ENCODE assay signal across 8 cellular contexts in genomic region chr6:47223251-47223650, GRCh38.
A peak's percentile ranks its signal among the peaks of the same experiment; 100 is the strongest.
DNase-seq lines count a peak whose midpoint lies in the region; ATAC-seq and TF ChIP-seq lines count a peak whose summit lies in the region.
"Not testable (repeated sequence)": the region's sequence is repeated elsewhere in the genome, so short reads cannot be mapped to it uniquely, and the experiment has no call there.

No MANE protein-coding gene starts in this region.

- in situ Hi-C loops in astrocyte of the cerebellum (cut with HindIII; ENCODE audit: low sequenced_read_pairs); astrocyte of the spinal cord (cut with HindIII; ENCODE audit: low sequenced_read_pairs): not testable (repeated sequence)

- intact Hi-C loops in PC-9 (cut with micrococcal nuclease; ENCODE audit: unreplicated experiment): not testable (repeated sequence)

- not testable (repeated sequence) for H3K79me2 ChIP-seq in PC-9 (ENCODE audit: low read depth)

- BruUV-seq in PC-9 (replicated peaks; lab: Mats Ljungman, UMichigan): not testable (repeated sequence)

- not testable (repeated sequence) for H3K27me3 Mint-ChIP-seq in WTC11 (ENCODE audit: low read depth)

- DNase-seq in AG10803 (ENCODE audit: low read depth) (peak; percentile 54), M059J (ENCODE audit: low read depth) (peak; percentile 7), astrocyte of the cerebellum (ENCODE audit: low read depth) (peak; percentile 60), astrocyte of the spinal cord (ENCODE audit: low read depth, low spot score) (peak; percentile 12), fibroblast of the aortic adventitia (ENCODE audit: low read depth) (peak; percentile 2), myocyte (ENCODE audit: low read depth) (peak; percentile 48)
- DNase-seq in PC-9; WTC11 (ENCODE audit: low spot score): not testable (repeated sequence)

- POLR2A ChIA-PET in PC-9 (lab: Charles Lee; ENCODE audit: unreplicated experiment): interaction anchor here (0.7 kb wide), 1 partner anchor 96 kb away, joined by 4 read pairs; no protein-coding TSS in a partner anchor
- POLR2A ChIA-PET in WTC11 (lab: Charles Lee): not testable (repeated sequence)

- H3K27ac Mint-ChIP-seq in WTC11: 0 out of 2 replicates have a peak overlapping the region, but pooled peaks have one; percentile 11

- H3K4me3 Mint-ChIP-seq in WTC11: not testable (repeated sequence)

- CTCF ChIA-PET in PC-9 (lab: Charles Lee); WTC11 (lab: Charles Lee): not testable (repeated sequence)

- H4K20me1 ChIP-seq in PC-9 (ENCODE audit: insufficient read depth): not testable (repeated sequence)

- H3K36me3 ChIP-seq in PC-9 (ENCODE audit: low read depth): peaks cover 25% of the 10 kb centered on the region

- H3K36me3 Mint-ChIP-seq in WTC11: peaks cover 16% of the 10 kb centered on the region

- H3K9me3 Mint-ChIP-seq in WTC11: peaks cover 17% of the 10 kb centered on the region

- H3K9me3 ChIP-seq in PC-9 (ENCODE audit: insufficient read depth, low read depth): not testable (repeated sequence)

- H3K4me2 ChIP-seq in PC-9: not testable (repeated sequence)

- not testable (repeated sequence) for H3K27me3 ChIP-seq in PC-9 (ENCODE audit: insufficient read depth, low read depth)

- not testable (repeated sequence) for H3K4me1 ChIP-seq in PC-9 (replicated peaks; ENCODE audit: insufficient read depth)

- not testable (repeated sequence) for ATAC-seq in WTC11

- peaks cover 56% of the 10 kb centered on the region for H3F3A ChIP-seq in PC-9 (ENCODE audit: insufficient read depth, low read depth)

- not testable (repeated sequence) for H3K4me3 ChIP-seq in AG10803 (ENCODE audit: low read length); PC-9; astrocyte of the cerebellum (ENCODE audit: low read depth, low read length); astrocyte of the spinal cord (ENCODE audit: low read depth, low read length); fibroblast of the aortic adventitia (ENCODE audit: low read depth, low read length)

- not testable (repeated sequence) for H2AFZ ChIP-seq in PC-9

- not testable (repeated sequence) for TF ChIP-seq CTCF in AG10803 (conservative IDR thresholded peaks at IDR 0.05; ENCODE audit: low read length); PC-9 (conservative IDR thresholded peaks at IDR 0.05); WTC11 (IDR thresholded peaks at IDR 0.05); astrocyte of the cerebellum (IDR thresholded peaks at IDR 0.05; ENCODE audit: low read depth, low read length, missing control alignments); astrocyte of the spinal cord (IDR thresholded peaks at IDR 0.05; ENCODE audit: low read depth, low read length); fibroblast of the aortic adventitia (IDR thresholded peaks at IDR 0.05; ENCODE audit: insufficient read depth, low read length)

- peaks cover 35% of the 10 kb centered on the region for H3K4me1 Mint-ChIP-seq in WTC11

- not testable (repeated sequence) for H3K9me2 ChIP-seq in PC-9 (ENCODE audit: insufficient read depth)

- 0 out of 2 replicates have a peak overlapping the region, but pooled peaks have one; percentile 12 for H3K27ac ChIP-seq in PC-9
